In the genomic region with DNA sequence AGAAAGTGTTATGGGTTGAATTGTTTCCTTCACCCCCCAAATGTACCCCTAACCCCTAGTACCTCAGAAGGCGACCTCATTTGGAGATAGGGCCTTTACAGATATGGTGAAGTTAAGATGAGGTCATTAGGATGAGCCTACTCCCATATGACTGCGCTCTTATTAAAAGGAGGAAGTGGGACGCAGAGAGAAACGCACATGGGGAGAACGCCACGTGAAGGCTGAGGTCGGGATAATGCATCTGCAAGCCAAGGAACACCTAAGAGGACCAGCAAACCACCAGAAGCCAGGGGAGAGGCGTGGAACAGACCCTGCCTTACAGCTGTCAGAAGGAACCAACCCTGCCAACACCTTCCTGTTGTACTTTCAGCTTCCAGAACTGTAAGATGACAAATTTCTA, we compare ENCODE assay signal across 25 cellular contexts. TPM values are rescaled to one million over a fixed set of nuclear protein-coding genes. Genes with fewer than 3 reads are reported as not detected.
"Had no signal": no experiment of that assay in that cellular context is flagged by ENCODE, and none has a peak within 500 bp of the region (broad histone marks: within the 10 kb centered on the region; RNA-seq: fewer than 3 reads in every experiment).

No MANE protein-coding gene starts in this region.

- H3K27ac Mint-ChIP-seq: activated CD4-positive, alpha-beta memory T cell treated with anti-CD3 and anti-CD28 coated beads for 36 hours; activated CD4-positive, alpha-beta T cell treated with anti-CD3 and anti-CD28 coated beads, Interleukin-2, amount 10 ng/mL, durations not matched to agents 7 days and 5 days; activated naive CD8-positive, alpha-beta T cell treated with anti-CD3 and anti-CD28 coated beads, Interleukin-2, amount 50 U/mL, for 24 hours had no signal

- DNase-seq: activated CD4-positive, alpha-beta memory T cell treated with anti-CD3 and anti-CD28 coated beads for 36 hours; activated CD4-positive, alpha-beta T cell treated with anti-CD3 and anti-CD28 coated beads, Interleukin-2, amount 10 ng/mL, durations not matched to agents 7 days and 5 days; activated CD4-positive, CD25-positive, alpha-beta regulatory T cell; activated CD8-positive, alpha-beta memory T cell treated with anti-CD3 and anti-CD28 coated beads for 24 hours; activated effector memory CD4-positive, alpha-beta T cell treated with anti-CD3 and anti-CD28 coated beads, Interleukin-2, amount 50 U/mL, for 16 hours; activated naive CD4-positive, alpha-beta T cell treated with Interleukin-2 at 50 U/mL for 16 hours; activated naive CD8-positive, alpha-beta T cell treated with anti-CD3 and anti-CD28 coated beads, Interleukin-2, amount 50 U/mL, for 24 hours; activated T-cell treated with anti-CD3 and anti-CD28 coated beads, Interleukin-2, amount 50 U/mL, for 4 hours; amniotic stem cell; MG63; NCI-H1048; NCI-H187 treated with DMSO at 0.1 percent for 48 hours; NCI-H2081 treated with DMSO at 0.1 percent for 48 hours; NCI-H446; NCI-H524; SK-N-SH; T-helper 1 cell had no signal

- H3K27ac ChIP-seq: ascending aorta, cardiac muscle cell, SJCRH30, VCaP had no signal

- H3K4me3 Mint-ChIP-seq: activated CD4-positive, alpha-beta memory T cell treated with anti-CD3 and anti-CD28 coated beads for 36 hours; activated CD4-positive, alpha-beta T cell treated with anti-CD3 and anti-CD28 coated beads, Interleukin-2, amount 10 ng/mL, durations not matched to agents 7 days and 5 days; activated naive CD8-positive, alpha-beta T cell treated with anti-CD3 and anti-CD28 coated beads, Interleukin-2, amount 50 U/mL, for 24 hours; activated T-cell treated with anti-CD3 and anti-CD28 coated beads, Interleukin-2, amount 50 U/mL, for 4 hours; brain had no signal

- ATAC-seq: activated naive CD4-positive, alpha-beta T cell treated with anti-CD3 and anti-CD28 coated beads, Interleukin-2, amount 50 U/mL, for 72 hours; activated naive CD8-positive, alpha-beta T cell treated with anti-CD3 and anti-CD28 coated beads, Interleukin-2, amount 50 U/mL, for 24 hours; activated T-cell treated with anti-CD3 and anti-CD28 coated beads, Interleukin-2, amount 50 U/mL, for 4 hours had no signal

- H3K4me2 ChIP-seq: SK-N-SH had no signal

- H3K27me3 ChIP-seq: ascending aorta, cardiac muscle cell, MG63, SJCRH30 had no signal

- H3K9me3 ChIP-seq: ascending aorta, MG63, SJCRH30, SK-N-SH had no signal

- H3K4me3 ChIP-seq: ascending aorta, cardiac muscle cell, MG63, SJCRH30 had no signal

- H3K4me1 Mint-ChIP-seq: activated CD4-positive, alpha-beta T cell treated with anti-CD3 and anti-CD28 coated beads, Interleukin-2, amount 10 ng/mL, durations not matched to agents 7 days and 5 days had no signal

- H3K27me3 Mint-ChIP-seq: activated CD4-positive, alpha-beta memory T cell treated with anti-CD3 and anti-CD28 coated beads for 36 hours; activated CD4-positive, alpha-beta T cell treated with anti-CD3 and anti-CD28 coated beads, Interleukin-2, amount 10 ng/mL, durations not matched to agents 7 days and 5 days; activated naive CD8-positive, alpha-beta T cell treated with anti-CD3 and anti-CD28 coated beads, Interleukin-2, amount 50 U/mL, for 24 hours had no signal

- H3K36me3 ChIP-seq: ascending aorta, MG63, SJCRH30 had no signal

- H3K9me3 Mint-ChIP-seq: activated CD4-positive, alpha-beta memory T cell treated with anti-CD3 and anti-CD28 coated beads for 36 hours; activated CD4-positive, alpha-beta T cell treated with anti-CD3 and anti-CD28 coated beads, Interleukin-2, amount 10 ng/mL, durations not matched to agents 7 days and 5 days; activated naive CD4-positive, alpha-beta T cell treated with anti-CD3 and anti-CD28 coated beads, Interleukin-2, amount 50 U/mL, for 72 hours; activated naive CD8-positive, alpha-beta T cell treated with anti-CD3 and anti-CD28 coated beads, Interleukin-2, amount 50 U/mL, for 24 hours; activated T-cell treated with anti-CD3 and anti-CD28 coated beads, Interleukin-2, amount 50 U/mL, for 4 hours; brain had no signal

- H3K9me2 ChIP-seq: SK-N-SH had no signal

RNA-seq across cellular contexts. Expression of a gene that starts 1.7 kb away (rescaled TPM):
- total RNA-seq: activated CD4-positive, alpha-beta memory T cell treated with anti-CD3 and anti-CD28 coated beads for 36 hours; activated CD4-positive, alpha-beta T cell treated with anti-CD3 and anti-CD28 coated beads, Interleukin-2, amount 10 ng/mL, durations not matched to agents 7 days and 5 days; activated naive CD4-positive, alpha-beta T cell treated with anti-CD3 and anti-CD28 coated beads, Interleukin-2, amount 50 U/mL, for 72 hours; activated T-cell treated with anti-CD3 and anti-CD28 coated beads, Interleukin-2, amount 50 U/mL, for 4 hours; cardiac muscle cell; RPMI7951; T-helper 2 cell treated with Interferon-gamma antibody and Interleukin-4, amounts not matched to agents 100 ng/mL and 5 ng/mL, for 36 hours had no signal

RNA-seq across cellular contexts. Expression of a gene that starts 20.3 kb away (rescaled TPM):
- total RNA-seq: activated T-cell treated with anti-CD3 and anti-CD28 coated beads, Interleukin-2, amount 50 U/mL, for 4 hours; ascending aorta; cardiac muscle cell; RPMI7951; T-helper 2 cell treated with Interferon-gamma antibody and Interleukin-4, amounts not matched to agents 100 ng/mL and 5 ng/mL, for 36 hours had no signal

RNA-seq across cellular contexts. Expression of a gene that starts 40.4 kb away (rescaled TPM):
- total RNA-seq: ascending aorta had no signal
